14 cellular contexts compared by ENCODE assay signal in the genomic region with DNA sequence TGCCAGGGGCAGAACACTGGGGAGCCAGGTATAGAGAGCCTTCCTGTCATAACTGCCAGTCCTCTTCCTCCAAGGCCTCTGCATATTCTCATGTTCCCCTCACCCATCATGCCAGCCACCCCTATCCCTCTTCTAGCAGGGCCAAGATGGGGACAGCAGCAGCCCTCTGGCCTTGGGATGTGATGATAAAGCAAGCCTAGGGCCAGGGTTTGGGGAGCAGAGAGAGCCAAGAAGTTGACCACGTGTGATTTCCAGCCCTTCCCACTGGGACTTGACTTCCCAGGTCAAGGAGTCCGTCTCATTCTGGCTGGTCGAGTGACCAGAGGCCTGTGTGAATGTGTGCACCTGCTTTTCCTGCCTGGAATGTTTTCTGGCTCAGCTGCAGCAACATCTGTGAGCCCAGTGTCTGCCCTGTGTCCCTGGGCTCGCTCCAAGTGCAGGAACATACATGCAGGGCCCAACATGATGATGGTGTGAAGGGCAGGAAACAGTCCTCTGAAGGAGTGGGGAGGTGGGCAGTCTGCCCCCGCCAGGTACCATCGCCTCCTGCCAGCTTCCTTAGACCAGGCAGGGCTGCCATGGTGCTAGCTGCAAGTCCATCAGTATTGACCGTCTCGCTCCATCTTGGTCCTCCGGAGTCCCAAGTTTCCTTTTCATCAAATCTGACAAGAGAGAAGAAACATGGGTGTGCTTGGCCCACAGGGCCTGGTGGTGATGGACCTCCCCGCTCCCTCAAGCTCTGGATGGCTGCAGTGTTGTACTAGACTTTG. TPM values are rescaled to one million over a fixed set of nuclear protein-coding genes. Genes with fewer than 3 reads are reported as not detected.
A peak's percentile ranks its signal among the peaks of the same experiment; 100 is the strongest.
DNase-seq lines count a peak whose midpoint lies in the region; ATAC-seq and TF ChIP-seq lines count a peak whose summit lies in the region.
"Had no signal": no experiment of that assay in that cellular context is flagged by ENCODE, and none has a peak within 500 bp of the region (broad histone marks: within the 10 kb centered on the region; RNA-seq: fewer than 3 reads in every experiment).

No MANE protein-coding gene starts in this region.

- peaks cover 12% of the 10 kb centered on the region for H3K36me3 Mint-ChIP-seq in T-helper 1 cell treated with Interleukin-12 subunit alpha and Interleukin-12 subunit beta and Interleukin-4 antibody, amounts not matched to agents 30 μg/mL and 1 μg/mL, for 36 hours (ENCODE audit: low read depth)
- peaks cover 25% of the 10 kb centered on the region for H3K36me3 Mint-ChIP-seq in activated T-helper 17 cell treated with anti-CD3 and anti-CD28 coated beads, Interleukin-2, amount 50 U/mL, for 72 hours (ENCODE audit: low read depth)
- peaks cover 44% of the 10 kb centered on the region for H3K36me3 Mint-ChIP-seq in stimulated activated effector memory CD8-positive, alpha-beta T cell treated with anti-CD3 and anti-CD28 coated beads, Interleukin-12 subunit alpha, Interleukin-12 subunit beta, amount 100 ng/mL, for 72 hours

- intact Hi-C loops in right cardiac atrium (cut with DNase I), result loop anchor here (2.0 to 5.0 kb wide), 3 partner anchors 70 to 73 kb away; no protein-coding TSS in a partner anchor

- no peak for TF ChIP-seq CTCF in WERI-Rb-1 (IDR thresholded peaks at IDR 0.05; ENCODE audit: low read depth, low read length)

- H3K27ac Mint-ChIP-seq in T-helper 1 cell treated with Interleukin-12 subunit alpha and Interleukin-12 subunit beta and Interleukin-4 antibody, amounts not matched to agents 30 μg/mL and 1 μg/mL, for 36 hours, result peak overlapping the region; percentile 80
- H3K27ac Mint-ChIP-seq in activated T-helper 17 cell treated with anti-CD3 and anti-CD28 coated beads, Interleukin-2, amount 50 U/mL, for 72 hours, result peak overlapping the region; percentile 58
- peak overlapping the region; percentile 83 for H3K27ac Mint-ChIP-seq in stimulated activated effector memory CD8-positive, alpha-beta T cell treated with anti-CD3 and anti-CD28 coated beads, Interleukin-12 subunit alpha, Interleukin-12 subunit beta, amount 100 ng/mL, for 72 hours

- H3K4me3 ChIP-seq in right cardiac atrium (ENCODE audit: low read length), result no peak overlapping the region
- H3K4me3 ChIP-seq in WERI-Rb-1 (ENCODE audit: low read depth, low read length), result no peak overlapping the region
- H3K4me3 ChIP-seq in SJCRH30, result no peak overlapping the region
- H3K4me3 ChIP-seq: GM12878 had no signal

- peaks cover 6% of the 10 kb centered on the region for H3K36me3 ChIP-seq in WERI-Rb-1
- H3K36me3 ChIP-seq in SJCRH30, result no peaks in the 10 kb centered on the region; the same call in 1 of the 2 replicates

- no peak for DNase-seq in T-helper 1 cell
- DNase-seq in right cardiac atrium, result peak in 1 of 3 donors; percentile 53
- no peak for DNase-seq in stimulated activated effector memory CD8-positive, alpha-beta T cell treated with anti-CD3 and anti-CD28 coated beads, Interleukin-12 subunit alpha, Interleukin-12 subunit beta, amount 100 ng/mL, for 72 hours (ENCODE audit: low spot score in 2 of 2)
- DNase-seq in WERI-Rb-1, result no peak
- no peak for DNase-seq in SJCRH30
- DNase-seq: DMS153, islet precursor cell, occipital lobe had no signal

- peaks cover 31% of the 10 kb centered on the region for H3K4me1 Mint-ChIP-seq in T-helper 1 cell treated with Interleukin-12 subunit alpha and Interleukin-12 subunit beta and Interleukin-4 antibody, amounts not matched to agents 30 μg/mL and 1 μg/mL, for 36 hours (ENCODE audit: low read depth)
- H3K4me1 Mint-ChIP-seq in activated T-helper 17 cell treated with anti-CD3 and anti-CD28 coated beads, Interleukin-2, amount 50 U/mL, for 72 hours, result peaks cover 22% of the 10 kb centered on the region
- H3K4me1 Mint-ChIP-seq in stimulated activated effector memory CD8-positive, alpha-beta T cell treated with anti-CD3 and anti-CD28 coated beads, Interleukin-12 subunit alpha, Interleukin-12 subunit beta, amount 100 ng/mL, for 72 hours, result peaks cover 35% of the 10 kb centered on the region

- H3K27me3 ChIP-seq in right cardiac atrium (ENCODE audit: control insufficient read depth, insufficient read depth) (no peaks in the 10 kb centered on the region), WERI-Rb-1 (ENCODE audit: insufficient read depth, low read depth, severe bottlenecking) (no peaks in the 10 kb centered on the region), SJCRH30 (no peaks in the 10 kb centered on the region)

- no peaks in the 10 kb centered on the region for H3K9me3 ChIP-seq in right cardiac atrium (ENCODE audit: control insufficient read depth, low read length)
- no peaks in the 10 kb centered on the region for H3K9me3 ChIP-seq in WERI-Rb-1 (ENCODE audit: severe bottlenecking)
- H3K9me3 ChIP-seq in SJCRH30 (replicated peaks), result no peaks in the 10 kb centered on the region

- H3K27me3 Mint-ChIP-seq in T-helper 1 cell treated with Interleukin-12 subunit alpha and Interleukin-12 subunit beta and Interleukin-4 antibody, amounts not matched to agents 30 μg/mL and 1 μg/mL, for 36 hours (ENCODE audit: low read depth), result no peaks in the 10 kb centered on the region
- H3K27me3 Mint-ChIP-seq in activated T-helper 17 cell treated with anti-CD3 and anti-CD28 coated beads, Interleukin-2, amount 50 U/mL, for 72 hours, result no peaks in the 10 kb centered on the region

- peak; percentile 2 for ATAC-seq in activated T-helper 17 cell treated with anti-CD3 and anti-CD28 coated beads, Interleukin-2, amount 50 U/mL, for 72 hours (replicated peaks)
- ATAC-seq in right cardiac atrium (no peak), HG03097 (IDR thresholded peaks at IDR 0.05; ENCODE audit: low FRiP score, unreplicated experiment) (no peak)
- ATAC-seq in stimulated activated effector memory CD8-positive, alpha-beta T cell treated with anti-CD3 and anti-CD28 coated beads, Interleukin-12 subunit alpha, Interleukin-12 subunit beta, amount 100 ng/mL, for 72 hours, result no peak
- ATAC-seq: HCT116 had no signal

- H3K27ac ChIP-seq in right cardiac atrium (ENCODE audit: low read length) (peak overlapping the region; percentile 6), WERI-Rb-1 (no peak overlapping the region), SJCRH30 (no peak overlapping the region)
- H3K27ac ChIP-seq: 22Rv1 had no signal

- peak overlapping the region; percentile 21 for H3K4me3 Mint-ChIP-seq in T-helper 1 cell treated with Interleukin-12 subunit alpha and Interleukin-12 subunit beta and Interleukin-4 antibody, amounts not matched to agents 30 μg/mL and 1 μg/mL, for 36 hours
- H3K4me3 Mint-ChIP-seq in activated T-helper 17 cell treated with anti-CD3 and anti-CD28 coated beads, Interleukin-2, amount 50 U/mL, for 72 hours, result peak overlapping the region; percentile 63
- H3K4me3 Mint-ChIP-seq in stimulated activated effector memory CD8-positive, alpha-beta T cell treated with anti-CD3 and anti-CD28 coated beads, Interleukin-12 subunit alpha, Interleukin-12 subunit beta, amount 100 ng/mL, for 72 hours, result peak overlapping the region; percentile 26

- peaks cover 8% of the 10 kb centered on the region for H3K4me1 ChIP-seq in right cardiac atrium (ENCODE audit: control insufficient read depth, insufficient read depth, low read length)
- H3K4me1 ChIP-seq in SJCRH30, result no peaks in the 10 kb centered on the region

- no peaks in the 10 kb centered on the region for H3K9me3 Mint-ChIP-seq in T-helper 1 cell treated with Interleukin-12 subunit alpha and Interleukin-12 subunit beta and Interleukin-4 antibody, amounts not matched to agents 30 μg/mL and 1 μg/mL, for 36 hours
- no peaks in the 10 kb centered on the region for H3K9me3 Mint-ChIP-seq in activated T-helper 17 cell treated with anti-CD3 and anti-CD28 coated beads, Interleukin-2, amount 50 U/mL, for 72 hours
- no peaks in the 10 kb centered on the region for H3K9me3 Mint-ChIP-seq in stimulated activated effector memory CD8-positive, alpha-beta T cell treated with anti-CD3 and anti-CD28 coated beads, Interleukin-12 subunit alpha, Interleukin-12 subunit beta, amount 100 ng/mL, for 72 hours

- 69% methylated on average over 10 of the region's 10 CpGs for WGBS in right cardiac atrium

RNA-seq across cellular contexts. Expression of a gene that starts 21.0 kb away (rescaled TPM):
- total RNA-seq in activated T-helper 17 cell treated with anti-CD3 and anti-CD28 coated beads, Interleukin-2, amount 50 U/mL, for 72 hours, result 1 to 10 TPM; 2.6 to 6.4 TPM
- total RNA-seq in right cardiac atrium, result 10 to 100 TPM; 27.6 to 85.2 (median 37.5) TPM
- polyA plus RNA-seq in right cardiac atrium, result 23.1 TPM
- 11.1 and 11.5 TPM in 2 replicates for total RNA-seq in SJCRH30 (2014; rRNA removed; shearing (Covaris generic))

RNA-seq across cellular contexts. Expression of a gene that starts 30.4 kb away (rescaled TPM):
- 10 to 100 TPM; 10.6 to 10.7 TPM for total RNA-seq in activated T-helper 17 cell treated with anti-CD3 and anti-CD28 coated beads, Interleukin-2, amount 50 U/mL, for 72 hours
- 10 to 100 TPM; 19.9 to 24.9 (median 20.3) TPM for total RNA-seq in right cardiac atrium
- 12.8 TPM for polyA plus RNA-seq in right cardiac atrium
- 15.8 and 18.3 TPM in 2 replicates for total RNA-seq in SJCRH30 (2014; rRNA removed; shearing (Covaris generic))

RNA-seq across cellular contexts. Expression of a gene that starts 43.9 kb away (rescaled TPM):
- not detected for total RNA-seq in activated T-helper 17 cell treated with anti-CD3 and anti-CD28 coated beads, Interleukin-2, amount 50 U/mL, for 72 hours
- 1 to 10 TPM in 1 of 4 donors, not detected in 3; 1.1 TPM for total RNA-seq in right cardiac atrium
- polyA plus RNA-seq in right cardiac atrium, result not detected
- not detected in 2 replicates for total RNA-seq in SJCRH30 (2014; rRNA removed; shearing (Covaris generic))
- total RNA-seq: GM12878, occipital lobe had no signal
- polyA plus RNA-seq: GM12878 had no signal
